ENCODE assay signal across 1 cellular context in the genomic region with DNA sequence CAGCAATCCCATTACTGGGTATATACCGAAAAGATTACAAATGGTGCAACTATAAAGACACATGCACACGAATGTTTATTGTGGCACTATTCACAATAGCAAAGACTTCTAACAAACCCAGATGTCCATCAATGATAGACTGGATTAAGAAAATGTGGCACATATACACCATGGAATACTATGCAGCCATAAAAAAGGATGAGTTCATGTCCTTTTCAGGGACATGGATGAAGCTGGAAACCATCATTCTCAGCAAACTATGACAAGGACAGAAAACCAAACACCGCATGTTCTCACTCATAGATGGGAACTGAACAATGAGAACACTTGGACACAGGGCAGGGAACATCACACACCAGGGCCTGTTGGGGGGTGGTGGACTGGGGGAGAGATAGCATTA.
A peak's percentile ranks its signal among the peaks of the same experiment; 100 is the strongest.
TF ChIP-seq lines count a peak whose summit lies in the region.

No MANE protein-coding gene starts in this region.

TF ChIP-seq in K562, 482 proteins besides CTCF, POLR2A, EP300 and RAD21:
- TF ChIP-seq BCOR (IDR thresholded peaks at IDR 0.05) (peak; percentile 50; the same call in 1 of the 2 replicates), KDM1A (IDR thresholded peaks at IDR 0.05) (peak in 1 of 2 experiments; percentile 27; a peak in 1 of 4 replicates), ZNF146 (CRISPR knock-in tag; IDR thresholded peaks at IDR 0.05; ENCODE audit: unreplicated experiment) (peak; percentile 79), RBM25 (IDR thresholded peaks at IDR 0.05; ENCODE audit: low read depth, low read length, severe bottlenecking) (peak; percentile 6)
